Comparison of ENCODE assay signal across 7 cellular contexts in genomic region chrY:7344661-7345060, GRCh38.
A peak's percentile ranks its signal among the peaks of the same experiment; 100 is the strongest.
DNase-seq lines count a peak whose midpoint lies in the region; FAIRE-seq and TF ChIP-seq lines count a peak whose summit lies in the region.

No MANE protein-coding gene starts in this region.

- no peak overlapping the region for H4K91ac ChIP-seq in H1 (replicated peaks; ENCODE audit: insufficient read length, low read length)

- H3K79me1 ChIP-seq in H1 (ENCODE audit: low read depth, low read length): no peaks in the 10 kb centered on the region

- peak; percentile 75 to 78 for TF ChIP-seq RAD21 in H1 (IDR thresholded peaks at IDR 0.05 in 1 of 2, conservative IDR thresholded peaks at IDR 0.05 in 1 of 2; ENCODE audit: low read depth in 2 of 2, low read length in 2 of 2)

- H3K14ac ChIP-seq in H1 (ENCODE audit: insufficient read length): no peak overlapping the region

- H3K56ac ChIP-seq in H1 (replicated peaks; ENCODE audit: insufficient read length, low read depth, low read length): no peak overlapping the region

- peaks cover 0 to 3% (median 0%) of the 10 kb centered on the region in 4 experiments; a peak in 1 of 8 replicates for H3K36me3 ChIP-seq in H1 (ENCODE audit: control insufficient read depth in 2 of 4, insufficient read depth in 4 of 4, low read length in 3 of 4)

- H2BK20ac ChIP-seq in H1 (ENCODE audit: low read length): no peak overlapping the region

- H3K23me2 ChIP-seq in H1 (ENCODE audit: low read depth, low read length): peaks cover 2% of the 10 kb centered on the region; the same call in 1 of the 2 replicates

- no peak overlapping the region for H2AFZ ChIP-seq in H1 (ENCODE audit: low read length)

- in situ Hi-C loops in GM13976 (cut with MboI; ENCODE audit: low sequenced_read_pairs, unreplicated experiment): no loop called here

- H3K27me3 ChIP-seq in H1 (replicated peaks in 1 of 4; ENCODE audit: control insufficient read depth in 3 of 4, extremely low read depth in 1 of 4, insufficient read depth in 3 of 4, low read length in 3 of 4): no peaks in the 10 kb centered on the region

- no peak overlapping the region for H4K5ac ChIP-seq in H1 (ENCODE audit: insufficient read length, low read depth, low read length)

- H2BK12ac ChIP-seq in H1 (ENCODE audit: low read depth, low read length): no peak overlapping the region

- no peak overlapping the region for H4K8ac ChIP-seq in H1 (ENCODE audit: extremely low read depth, insufficient read depth, low read length)

- H3K27ac Mint-ChIP-seq in immature natural killer cell: peak overlapping the region in 1 of 6 donors; percentile 39

- no peak overlapping the region for H3K23ac ChIP-seq in H1 (ENCODE audit: insufficient read length)

- H3K4ac ChIP-seq in H1 (replicated peaks; ENCODE audit: insufficient read length, low read depth, low read length): no peak overlapping the region

- no peaks in the 10 kb centered on the region for H3K9me3 ChIP-seq in H1 (ENCODE audit: insufficient read depth in 2 of 2, low read depth in 1 of 2, low read length in 1 of 2)

- H3K4me3 ChIP-seq in H1 (ENCODE audit: extremely low read depth in 1 of 4, insufficient read depth in 2 of 4, low read depth in 3 of 4, low read length in 4 of 4): no peak overlapping the region

- H3K27me3 Mint-ChIP-seq in immature natural killer cell (ENCODE audit: low read depth in 3 of 3): peaks cover 0 to 3% (median 0%) of the 10 kb centered on the region in 3 donors

- TF ChIP-seq CTCF in GM13976 (IDR thresholded peaks at IDR 0.05; ENCODE audit: borderline replicate concordance, control extremely low read depth, extremely low read depth, insufficient read depth, missing control alignments): no peak
- TF ChIP-seq CTCF in H1 (IDR thresholded peaks at IDR 0.05; ENCODE audit: control extremely low read depth in 1 of 3, insufficient read depth in 1 of 3, low read depth in 1 of 3, low read length in 3 of 3): peak in 2 of 3 experiments; percentile 46; a peak in 3 of 4 replicates

- H2AK5ac ChIP-seq in H1 (ENCODE audit: low read depth, low read length): no peak overlapping the region

- H3K9me3 Mint-ChIP-seq in immature natural killer cell: no peaks in the 10 kb centered on the region

- no peak overlapping the region for H3K9ac ChIP-seq in H1 (replicated peaks in 1 of 4; ENCODE audit: extremely low read depth in 1 of 4, low read depth in 3 of 4, low read length in 3 of 4)

- CTCF ChIA-PET in H1 (lab: Charles Lee; ENCODE audit: partially characterized antibody): interaction anchor here (0.5 to 1.7 kb wide), 3 partner anchors 12 to 72 kb away, joined by 3 to 4 read pairs (median 3); no protein-coding TSS in a partner anchor

- H3K4me2 ChIP-seq in H1 (ENCODE audit: insufficient read depth in 1 of 2, low read depth in 2 of 2, low read length in 2 of 2): no peak overlapping the region

- no peak overlapping the region for H2BK120ac ChIP-seq in H1 (replicated peaks; ENCODE audit: low read depth, low read length)

- DNase-seq in GM13976 (ENCODE audit: low spot score): peak; percentile 2
- DNase-seq in NCI-H69 (lab: John Stamatoyannopoulos, UW): peak; percentile 61
- peak in 1 of 2 experiments; percentile 59 for DNase-seq in H1 (ENCODE audit: low read depth in 1 of 2, low spot score in 2 of 2)
- peak; percentile 57 for DNase-seq in stimulated activated CD4-positive, alpha-beta T cell treated with anti-CD3 and anti-CD28 coated beads, Interleukin-4, amount 100 ng/mL, for 1 hour
- no peak for DNase-seq in immature natural killer cell
- no peak for DNase-seq in HTR-8/SVneo (ENCODE audit: insufficient read length, low spot score)
- DNase-seq in mucosa of gallbladder (ENCODE audit: low spot score): no peak

- WGBS in H1 (ENCODE audit: extremely low coverage in 1 of 2, insufficient coverage in 1 of 2, insufficient read length in 1 of 2, insufficient replicate concordance in 2 of 2, low coverage in 1 of 2, low lambda C conversion rate in 2 of 2, missing lambda C conversion rate in 1 of 2), 2 experiments: 36% methylated on average over 7 of the region's 7 CpGs; no CpG with 5 or more reads in 1 of the 2 experiments

- no peaks in the 10 kb centered on the region for H3K4me1 Mint-ChIP-seq in immature natural killer cell

- H2BK5ac ChIP-seq in H1 (ENCODE audit: low read depth, low read length): no peak overlapping the region

- no peak overlapping the region for H3K4me3 Mint-ChIP-seq in immature natural killer cell

- POLR2A ChIA-PET in H1 (lab: Charles Lee; ENCODE audit: partially characterized antibody): no interaction called here

- no peaks in the 10 kb centered on the region for H3K79me2 ChIP-seq in H1 (ENCODE audit: control insufficient read depth in 1 of 2, insufficient read depth in 2 of 2, low read length in 2 of 2)

- FAIRE-seq in H1 (lab: Jason Lieb, UNC) (peak; percentile 86), HTR-8/SVneo (lab: Jason Lieb, UNC) (no peak)

- H3K27ac ChIP-seq in H1 (ENCODE audit: low read depth, low read length): no peak overlapping the region

- no peak for TF ChIP-seq EP300 in H1 (IDR thresholded peaks at IDR 0.05; ENCODE audit: borderline replicate concordance in 1 of 2, low read depth in 2 of 2, low read length in 2 of 2)

- H2BK15ac ChIP-seq in H1 (ENCODE audit: low read length): no peak overlapping the region

- H4K20me1 ChIP-seq in H1 (replicated peaks in 1 of 2; ENCODE audit: control insufficient read depth in 1 of 2, insufficient read depth in 2 of 2, low read length in 2 of 2): peaks cover 0 to 4% of the 10 kb centered on the region in 2 experiments

- H3K36me3 Mint-ChIP-seq in immature natural killer cell: peaks cover 0 to 7% (median 0%) of the 10 kb centered on the region in 3 donors

- TF ChIP-seq POLR2A in H1 (IDR thresholded peaks at IDR 0.05; ENCODE audit: control extremely low read depth in 1 of 2, low read depth in 2 of 2, low read length in 2 of 2): no peak

- H3K4me1 ChIP-seq in H1 (replicated peaks in 1 of 4; ENCODE audit: control insufficient read depth in 3 of 4, insufficient read depth in 4 of 4, low read length in 3 of 4): no peaks in the 10 kb centered on the region

- H3K18ac ChIP-seq in H1 (ENCODE audit: extremely low read depth, low read length): no peak overlapping the region

TF ChIP-seq in H1, 55 proteins besides CTCF, POLR2A, EP300 and RAD21:
- TF ChIP-seq HDAC2 (IDR thresholded peaks at IDR 0.05; ENCODE audit: borderline replicate concordance in 1 of 2, low read depth in 2 of 2, low read length in 2 of 2) (no peak), TEAD4 (IDR thresholded peaks at IDR 0.05; ENCODE audit: low read depth, low read length) (no peak), RNF2 (IDR thresholded peaks at IDR 0.05; ENCODE audit: borderline replicate concordance, low read depth, low read length, missing control alignments, poor library complexity, severe bottlenecking) (no peak), BACH1 (IDR thresholded peaks at IDR 0.05; ENCODE audit: low read length) (no peak), E2F6 (IDR thresholded peaks at IDR 0.05) (no peak), FOSL1 (IDR thresholded peaks at IDR 0.05; ENCODE audit: insufficient read depth, low read depth, low read length) (no peak), JUN (IDR thresholded peaks at IDR 0.05; ENCODE audit: low read depth, low read length) (no peak), ZNF274 (IDR thresholded peaks at IDR 0.05; ENCODE audit: borderline replicate concordance, extremely low read depth, low read length) (no peak), KDM4A (IDR thresholded peaks at IDR 0.05; ENCODE audit: low read depth, low read length, severe bottlenecking) (no peak), PHF8 (conservative IDR thresholded peaks at IDR 0.05; ENCODE audit: low read depth, low read length) (no peak), TBP (IDR thresholded peaks at IDR 0.05; ENCODE audit: low read depth, low read length) (no peak), RXRA (IDR thresholded peaks at IDR 0.05; ENCODE audit: insufficient read depth, low read depth, low read length) (no peak)

Comparison
In these comparisons a context has a peak if more than half of its experiments do, and no peak if none do; other contexts are left out.
1. DNase-seq: peak in GM13976 (single experiment), NCI-H69 (single experiment) and stimulated activated CD4-positive, alpha-beta T cell treated with anti-CD3 and anti-CD28 coated beads, Interleukin-4, amount 100 ng/mL, for 1 hour (single experiment); none in immature natural killer cell (0 of 3), HTR-8/SVneo (single experiment) and mucosa of gallbladder (single experiment).